37 cellular contexts compared by ENCODE assay signal in the genomic region with DNA sequence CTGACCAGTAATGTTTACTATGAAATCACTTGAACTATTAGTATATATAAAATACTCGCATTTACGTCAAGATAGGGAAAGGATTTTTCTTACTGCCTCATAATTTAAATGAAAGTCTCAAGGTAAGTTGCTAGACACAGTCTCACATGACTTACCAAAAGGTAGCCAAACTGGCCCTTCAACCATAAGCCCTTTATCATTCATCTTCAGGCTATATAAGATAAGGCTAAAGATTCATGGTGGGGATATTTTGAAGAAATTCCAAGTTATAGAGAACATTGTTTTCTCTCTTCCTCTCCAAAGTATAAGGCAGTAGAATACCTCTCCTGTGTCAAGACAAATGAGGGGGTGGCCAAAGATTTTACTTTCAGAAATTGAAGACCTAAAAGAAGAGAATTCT.
"Had no signal": no experiment of that assay in that cellular context is flagged by ENCODE, and none has a peak within 500 bp of the region (broad histone marks: within the 10 kb centered on the region; RNA-seq: fewer than 3 reads in every experiment).

No MANE protein-coding gene starts in this region.

- H3K27me3 Mint-ChIP-seq: activated naive CD4-positive, alpha-beta T cell treated with anti-CD3 and anti-CD28 coated beads, Interleukin-2, amount 10 ng/mL, durations not matched to agents 7 days and 5 days; activated naive CD4-positive, alpha-beta T cell treated with anti-CD3 and anti-CD28 coated beads, Interleukin-2, amount 50 U/mL, for 24 hours; activated naive CD8-positive, alpha-beta T cell; activated naive CD8-positive, alpha-beta T cell treated with anti-CD3 and anti-CD28 coated beads for 36 hours; activated naive CD8-positive, alpha-beta T cell treated with anti-CD3 and anti-CD28 coated beads, Interleukin-2, amount 10 ng/mL, durations not matched to agents 7 days and 5 days; activated naive CD8-positive, alpha-beta T cell treated with anti-CD3 and anti-CD28 coated beads, Interleukin-2, amount 50 U/mL, for 24 hours; activated T-cell treated with anti-CD3 and anti-CD28 coated beads, Interleukin-2, amount 50 U/mL, for 24 hours; activated T-helper 17 cell treated with anti-CD3 and anti-CD28 coated beads, Interleukin-2, amount 50 U/mL, for 72 hours; brain; central memory CD8-positive, alpha-beta T cell had no signal

- H3K4me1 ChIP-seq: ascending aorta, body of pancreas, breast epithelium had no signal

- H3K27ac Mint-ChIP-seq: activated naive CD4-positive, alpha-beta T cell treated with anti-CD3 and anti-CD28 coated beads for 36 hours; activated naive CD4-positive, alpha-beta T cell treated with anti-CD3 and anti-CD28 coated beads, Interleukin-2, amount 10 ng/mL, durations not matched to agents 7 days and 5 days; activated naive CD4-positive, alpha-beta T cell treated with anti-CD3 and anti-CD28 coated beads, Interleukin-2, amount 50 U/mL, for 72 hours; activated naive CD8-positive, alpha-beta T cell; activated naive CD8-positive, alpha-beta T cell treated with anti-CD3 and anti-CD28 coated beads for 36 hours; activated naive CD8-positive, alpha-beta T cell treated with anti-CD3 and anti-CD28 coated beads, Interleukin-2, amount 10 ng/mL, durations not matched to agents 7 days and 5 days; activated naive CD8-positive, alpha-beta T cell treated with anti-CD3 and anti-CD28 coated beads, Interleukin-2, amount 50 U/mL, for 24 hours; activated T-cell treated with anti-CD3 and anti-CD28 coated beads, Interleukin-2, amount 50 U/mL, for 24 hours; activated T-cell treated with anti-CD3 and anti-CD28 coated beads, Interleukin-2, amount 50 U/mL, for 72 hours; activated T-helper 1 cell treated with anti-CD3 and anti-CD28 coated beads, Interleukin-12 subunit alpha, Interleukin-12 subunit beta, Interleukin-2, Interleukin-4 antibody, amounts not matched to agents 30 ng/mL and 10 ng/mL and 1 ng/mL, durations not matched to agents 14 hours and 24 hours and 36 hours; activated T-helper 17 cell treated with anti-CD3 and anti-CD28 coated beads, Interleukin-2, amount 50 U/mL, for 72 hours; activated T-helper 2 cell treated with anti-CD3 and anti-CD28 coated beads, Interferon-gamma antibody, Interleukin-2, Interleukin-4, amounts not matched to agents 10 μg/mL and 5 μg/mL and 100 μg/mL, durations not matched to agents 14 hours and 24 hours and 36 hours; brain had no signal

- H3K27ac ChIP-seq: adrenal gland, ascending aorta, body of pancreas, brain microvascular endothelial cell, breast epithelium, cardiac muscle cell had no signal

- H3K27me3 ChIP-seq: adrenal gland, ascending aorta, body of pancreas, brain microvascular endothelial cell, breast epithelium, cardiac muscle cell had no signal

- H3K36me3 ChIP-seq: adrenal gland, ascending aorta, brain microvascular endothelial cell, breast epithelium, cardiac muscle cell had no signal

- H3K4me3 Mint-ChIP-seq: activated naive CD4-positive, alpha-beta T cell treated with anti-CD3 and anti-CD28 coated beads for 36 hours; activated naive CD4-positive, alpha-beta T cell treated with anti-CD3 and anti-CD28 coated beads, Interleukin-2, amount 10 ng/mL, durations not matched to agents 7 days and 5 days; activated naive CD4-positive, alpha-beta T cell treated with anti-CD3 and anti-CD28 coated beads, Interleukin-2, amount 50 U/mL, for 24 hours; activated naive CD8-positive, alpha-beta T cell; activated naive CD8-positive, alpha-beta T cell treated with anti-CD3 and anti-CD28 coated beads for 36 hours; activated naive CD8-positive, alpha-beta T cell treated with anti-CD3 and anti-CD28 coated beads, Interleukin-2, amount 10 ng/mL, durations not matched to agents 7 days and 5 days; activated naive CD8-positive, alpha-beta T cell treated with anti-CD3 and anti-CD28 coated beads, Interleukin-2, amount 50 U/mL, for 24 hours; activated T-cell treated with anti-CD3 and anti-CD28 coated beads, Interleukin-2, amount 50 U/mL, for 24 hours; activated T-cell treated with anti-CD3 and anti-CD28 coated beads, Interleukin-2, amount 50 U/mL, for 4 hours; activated T-cell treated with anti-CD3 and anti-CD28 coated beads, Interleukin-2, amount 50 U/mL, for 72 hours; activated T-helper 1 cell treated with anti-CD3 and anti-CD28 coated beads, Interleukin-12 subunit alpha, Interleukin-12 subunit beta, Interleukin-2, Interleukin-4 antibody, amounts not matched to agents 30 ng/mL and 10 ng/mL and 1 ng/mL, durations not matched to agents 14 hours and 24 hours and 36 hours; activated T-helper 17 cell treated with anti-CD3 and anti-CD28 coated beads, Interleukin-2, amount 50 U/mL, for 72 hours; brain; central memory CD8-positive, alpha-beta T cell had no signal

- H3K4me3 ChIP-seq: adrenal gland, ascending aorta, body of pancreas, breast epithelium, cardiac muscle cell had no signal

- H3K9me3 Mint-ChIP-seq: activated naive CD4-positive, alpha-beta T cell treated with anti-CD3 and anti-CD28 coated beads, Interleukin-2, amount 10 ng/mL, durations not matched to agents 7 days and 5 days; activated naive CD4-positive, alpha-beta T cell treated with anti-CD3 and anti-CD28 coated beads, Interleukin-2, amount 50 U/mL, for 24 hours; activated naive CD8-positive, alpha-beta T cell treated with anti-CD3 and anti-CD28 coated beads, Interleukin-2, amount 10 ng/mL, durations not matched to agents 7 days and 5 days; activated naive CD8-positive, alpha-beta T cell treated with anti-CD3 and anti-CD28 coated beads, Interleukin-2, amount 50 U/mL, for 24 hours; activated T-cell treated with anti-CD3 and anti-CD28 coated beads, Interleukin-2, amount 50 U/mL, for 24 hours; activated T-cell treated with anti-CD3 and anti-CD28 coated beads, Interleukin-2, amount 50 U/mL, for 4 hours; activated T-helper 17 cell treated with anti-CD3 and anti-CD28 coated beads, Interleukin-2, amount 50 U/mL, for 72 hours; activated T-helper 2 cell treated with anti-CD3 and anti-CD28 coated beads, Interferon-gamma antibody, Interleukin-2, Interleukin-4, amounts not matched to agents 10 μg/mL and 5 μg/mL and 100 μg/mL, durations not matched to agents 14 hours and 24 hours and 36 hours; brain; central memory CD8-positive, alpha-beta T cell had no signal

- H3K4me1 Mint-ChIP-seq: activated naive CD8-positive, alpha-beta T cell treated with anti-CD3 and anti-CD28 coated beads, Interleukin-2, amount 10 ng/mL, durations not matched to agents 7 days and 5 days; activated naive CD8-positive, alpha-beta T cell treated with anti-CD3 and anti-CD28 coated beads, Interleukin-2, amount 50 U/mL, for 24 hours had no signal

- DNase-seq: activated effector memory CD4-positive, alpha-beta T cell treated with anti-CD3 and anti-CD28 coated beads, Interleukin-2, amount 50 U/mL, for 16 hours; activated effector memory CD4-positive, alpha-beta T cell treated with Interleukin-2 at 50 U/mL for 16 hours; activated gamma-delta T cell; activated gamma-delta T cell treated with Interleukin-2 at 50 U/mL for 16 hours; activated naive CD4-positive, alpha-beta T cell; activated naive CD4-positive, alpha-beta T cell treated with anti-CD3 and anti-CD28 coated beads for 36 hours; activated naive CD4-positive, alpha-beta T cell treated with anti-CD3 and anti-CD28 coated beads, Interleukin-2, amount 10 ng/mL, durations not matched to agents 7 days and 5 days; activated naive CD4-positive, alpha-beta T cell treated with anti-CD3 and anti-CD28 coated beads, Interleukin-2, amount 50 U/mL, for 16 hours; activated naive CD4-positive, alpha-beta T cell treated with Interleukin-2 at 50 U/mL for 16 hours; activated naive CD8-positive, alpha-beta T cell treated with anti-CD3 and anti-CD28 coated beads for 36 hours; activated naive CD8-positive, alpha-beta T cell treated with anti-CD3 and anti-CD28 coated beads, Interleukin-2, amount 10 ng/mL, durations not matched to agents 7 days and 5 days; activated naive CD8-positive, alpha-beta T cell treated with anti-CD3 and anti-CD28 coated beads, Interleukin-2, amount 50 U/mL, for 24 hours; activated T-cell treated with anti-CD3 and anti-CD28 coated beads, Interleukin-2, amount 50 U/mL, for 24 hours; activated T-cell treated with anti-CD3 and anti-CD28 coated beads, Interleukin-2, amount 50 U/mL, for 4 hours; activated T-cell treated with anti-CD3 and anti-CD28 coated beads, Interleukin-2, amount 50 U/mL, for 48 hours; activated T-cell treated with anti-CD3 and anti-CD28 coated beads, Interleukin-2, amount 50 U/mL, for 72 hours; adrenal gland; amniotic stem cell; amygdala; anterior cingulate cortex; aorta; body of pancreas; brain microvascular endothelial cell; caudate nucleus; central memory CD4-positive, alpha-beta T cell; cerebellar nuclear complex had no signal

- H3K9me3 ChIP-seq: adrenal gland, ascending aorta, body of pancreas, breast epithelium had no signal
